9 cellular contexts compared by ENCODE assay signal in genomic region chr15:101277943-101278564, GRCh38. TPM values are rescaled to one million over a fixed set of nuclear protein-coding genes. Genes with fewer than 3 reads are reported as not detected.
A peak's percentile ranks its signal among the peaks of the same experiment; 100 is the strongest.
DNase-seq lines count a peak whose midpoint lies in the region; ATAC-seq, FAIRE-seq and TF ChIP-seq lines count a peak whose summit lies in the region.
"Had no signal": no experiment of that assay in that cellular context is flagged by ENCODE, and none has a peak within 500 bp of the region (broad histone marks: within the 10 kb centered on the region; RNA-seq: fewer than 3 reads in every experiment).

No MANE protein-coding gene starts in this region.

- H3K27ac Mint-ChIP-seq in activated naive CD8-positive, alpha-beta T cell = peak overlapping the region; percentile 77

- peak overlapping the region; percentile 95 for H3K9ac ChIP-seq in HepG2 (ENCODE audit: insufficient read depth, low read depth, low read length)

- H3K27me3 ChIP-seq in HepG2 (ENCODE audit: control insufficient read depth in 1 of 2, insufficient read depth in 2 of 2, low read length in 2 of 2) (no peaks in the 10 kb centered on the region; a peak in 2 of 5 replicates), thyroid gland (no peaks in the 10 kb centered on the region)

- H3K9me3 ChIP-seq in HepG2 (ENCODE audit: low read length) = no peaks in the 10 kb centered on the region
- no peaks in the 10 kb centered on the region for H3K9me3 ChIP-seq in thyroid gland

- H3K36me3 Mint-ChIP-seq in activated T-cell treated with anti-CD3 and anti-CD28 coated beads, Interleukin-2, amount 50 U/mL, for 4 hours (ENCODE audit: insufficient read depth) = peaks cover 38% of the 10 kb centered on the region
- peaks cover 11% of the 10 kb centered on the region for H3K36me3 Mint-ChIP-seq in activated naive CD8-positive, alpha-beta T cell

- no peaks in the 10 kb centered on the region for H3K27me3 Mint-ChIP-seq in activated T-cell treated with anti-CD3 and anti-CD28 coated beads, Interleukin-2, amount 50 U/mL, for 4 hours (ENCODE audit: low read depth)
- no peaks in the 10 kb centered on the region for H3K27me3 Mint-ChIP-seq in activated naive CD8-positive, alpha-beta T cell

- no peak for FAIRE-seq in HepG2 (lab: Jason Lieb, UNC)
- FAIRE-seq: G401.6 had no signal

- peak overlapping the region; percentile 48 to 100 (median 99); a peak in 5 of 6 replicates for H3K4me3 ChIP-seq in HepG2 (replicated peaks in 1 of 3; ENCODE audit: insufficient read depth in 1 of 3, low read depth in 2 of 3, low read length in 3 of 3)
- peak overlapping the region in 2 of 3 donors; percentile 29 to 90 for H3K4me3 ChIP-seq in thyroid gland (replicated peaks in 1 of 3)

- H2AFZ ChIP-seq in HepG2 (ENCODE audit: low read length) = peak overlapping the region; percentile 67

- no peaks in the 10 kb centered on the region for H4K20me1 ChIP-seq in HepG2 (ENCODE audit: insufficient read depth, low read length)

- POLR2A ChIA-PET in HepG2 (lab: Yijun Ruan, JAX) = no interaction called here

- DNase-seq in activated T-cell treated with anti-CD3 and anti-CD28 coated beads, Interleukin-2, amount 50 U/mL, for 4 hours = no peak
- no peak for DNase-seq in activated T-cell treated with anti-CD3 and anti-CD28 coated beads for 4 hours
- DNase-seq in HepG2 (ENCODE audit: low spot score) = no peak
- no peak for DNase-seq in thyroid gland
- DNase-seq in NCI-H2107 (lab: John Stamatoyannopoulos, UW) = no peak
- no peak for DNase-seq in AG08395 (ENCODE audit: low spot score)

- no peak for TF ChIP-seq RAD21 in HepG2 (CRISPR knock-in tag; IDR thresholded peaks at IDR 0.05)

- no peak for TF ChIP-seq EP300 in HepG2 (IDR thresholded peaks at IDR 0.05; ENCODE audit: low read depth in 2 of 2, low read length in 2 of 2)
- no peak for TF ChIP-seq EP300 in HepG2 (CRISPR knock-in tag; IDR thresholded peaks at IDR 0.05; ENCODE audit: borderline replicate concordance)

- 78% methylated on average over 12 of the region's 12 CpGs for WGBS in HepG2 (ENCODE audit: low lambda C conversion rate)
- WGBS in thyroid gland, 2 donors = 80 to 83% methylated on average over 12 of the region's 12 CpGs

- TF ChIP-seq POLR2A in HepG2 (IDR thresholded peaks at IDR 0.05; ENCODE audit: insufficient read depth in 1 of 2, low read depth in 2 of 2, low read length in 2 of 2) (no peak; a peak in 1 of 4 replicates), thyroid gland (IDR thresholded peaks at IDR 0.05) (no peak)

- H3K4me3 Mint-ChIP-seq in activated T-cell treated with anti-CD3 and anti-CD28 coated beads, Interleukin-2, amount 50 U/mL, for 4 hours = peak overlapping the region; percentile 86
- H3K4me3 Mint-ChIP-seq in activated naive CD8-positive, alpha-beta T cell = peak overlapping the region; percentile 91

- H3K27ac ChIP-seq in HepG2 (ENCODE audit: extremely low read length, insufficient read depth, low read length) = peak overlapping the region; percentile 39
- H3K27ac ChIP-seq in thyroid gland = peak overlapping the region in 2 of 3 donors; percentile 65 to 88

- no peak for ATAC-seq in activated T-cell treated with anti-CD3 and anti-CD28 coated beads, Interleukin-2, amount 50 U/mL, for 4 hours
- peak; percentile 6 for ATAC-seq in HepG2
- no peak for ATAC-seq in GM21526 (IDR thresholded peaks at IDR 0.05; ENCODE audit: low FRiP score, unreplicated experiment)

- H3K9me3 Mint-ChIP-seq in activated T-cell treated with anti-CD3 and anti-CD28 coated beads, Interleukin-2, amount 50 U/mL, for 4 hours = no peaks in the 10 kb centered on the region
- no peaks in the 10 kb centered on the region for H3K9me3 Mint-ChIP-seq in activated naive CD8-positive, alpha-beta T cell (ENCODE audit: low read depth)

- H3K4me1 ChIP-seq in HepG2 (ENCODE audit: insufficient read depth, low read length) (peaks cover 30% of the 10 kb centered on the region), thyroid gland (peaks cover 9 to 14% of the 10 kb centered on the region in 2 donors)

- CTCF ChIA-PET in HepG2 (lab: Yijun Ruan, JAX; ENCODE audit: low intra/inter-chr PET ratio, low total read pairs) = no interaction called here

- H3K36me3 ChIP-seq in HepG2 (replicated peaks in 1 of 2; ENCODE audit: control insufficient read depth in 1 of 2, insufficient read depth in 2 of 2, low read length in 2 of 2) (peaks cover 15 to 46% of the 10 kb centered on the region in 2 experiments), thyroid gland (peaks cover 42 to 52% of the 10 kb centered on the region in 2 donors)

- in situ Hi-C loops in HepG2 (cut with HindIII; ENCODE audit: extremely low pct_ligation_motif_present, low pct_unique_long_range_greater_than_20kb) = no loop called here

- no peak for TF ChIP-seq CTCF in HepG2 (CRISPR knock-in tag; IDR thresholded peaks at IDR 0.05)
- TF ChIP-seq CTCF in thyroid gland (IDR thresholded peaks at IDR 0.05) = no peak

- BruUV-seq in HepG2 (replicated peaks; lab: Mats Ljungman, UMichigan) = TSS peak; percentile 83

- H3K4me2 ChIP-seq in HepG2 (ENCODE audit: low read depth, low read length) = peak overlapping the region; percentile 98

- H3K79me2 ChIP-seq in HepG2 (ENCODE audit: insufficient read depth, low read length) = peaks cover 20% of the 10 kb centered on the region

- peaks cover 33% of the 10 kb centered on the region for H3K4me1 Mint-ChIP-seq in activated T-cell treated with anti-CD3 and anti-CD28 coated beads, Interleukin-2, amount 50 U/mL, for 4 hours (ENCODE audit: low read depth)
- H3K4me1 Mint-ChIP-seq in activated naive CD8-positive, alpha-beta T cell (ENCODE audit: low read depth) = peaks cover 29% of the 10 kb centered on the region

- intact Hi-C loops in HepG2 (cut with micrococcal nuclease; ENCODE audit: unreplicated experiment) (no loop called here), thyroid gland (cut with DNase I) (no loop called here)

RNA-seq across cellular contexts. Expression of gene SELENOS, which starts 0.8 kb away (rescaled TPM):
- total RNA-seq in activated T-cell treated with anti-CD3 and anti-CD28 coated beads, Interleukin-2, amount 50 U/mL, for 4 hours = 10 to 100 TPM; 51.8 to 68.1 (median 55.2) TPM
- total RNA-seq in HepG2 (2016; rRNA removed; fragmentation: Illumina TruSeq; extraction: Trizol) (31.6 and 63.0 TPM in 2 replicates), thyroid gland (10 to 100 TPM; 50.4 to 77.3 (median 65.6) TPM)
- total RNA-seq in HepG2 (2016; cell fraction: cytosol; rRNA removed; fragmentation: Illumina TruSeq; extraction: Trizol; ENCODE audit: low read depth) = 25.6 and 30.5 TPM in 2 replicates
- 31.1 and 66.3 TPM in 2 replicates for total RNA-seq in HepG2 (2016; cell fraction: insoluble cytoplasmic fraction; rRNA removed; fragmentation: Illumina TruSeq; extraction: Trizol)
- 32.0 and 35.3 TPM in 2 replicates for total RNA-seq in HepG2 (2016; cell fraction: membrane; rRNA removed; fragmentation: Illumina TruSeq; extraction: Trizol)
- 52.7 and 62.7 TPM in 2 replicates for total RNA-seq in HepG2 (2016; cell fraction: nucleus; rRNA removed; fragmentation: Illumina TruSeq; extraction: Trizol)
- polyA plus RNA-seq in HepG2 (2011; rRNA removed) = 56.6 and 66.1 TPM in 2 replicates
- 58.8 and 79.4 TPM in 2 replicates for polyA plus RNA-seq in HepG2 (2011; cell fraction: cytosol; rRNA removed)
- 21.8 and 28.5 TPM in 2 replicates for polyA plus RNA-seq in HepG2 (2011; cell fraction: nucleus; rRNA removed)
- polyA plus RNA-seq in HepG2 (2012) = 38.2 and 44.5 TPM in 2 replicates
- polyA plus RNA-seq in HepG2 (2016; cell fraction: cytosol; fragmentation: Illumina TruSeq; extraction: Trizol; ENCODE audit: low read depth) = 19.0 and 26.3 TPM in 2 replicates
- 29.3 and 32.0 TPM in 2 replicates for polyA plus RNA-seq in HepG2 (2016; cell fraction: insoluble cytoplasmic fraction; fragmentation: Illumina TruSeq; extraction: Trizol; ENCODE audit: low read depth)
- polyA plus RNA-seq in HepG2 (2016; cell fraction: membrane; fragmentation: Illumina TruSeq; extraction: Trizol; ENCODE audit: low read depth) = 23.0 and 24.1 TPM in 2 replicates
- 81.3 and 91.5 TPM in 2 replicates for polyA plus RNA-seq in HepG2 (2016; cell fraction: nucleus; fragmentation: Illumina TruSeq; extraction: Trizol; ENCODE audit: insufficient read depth, low read depth)
- 31.0 and 35.1 TPM in 2 replicates for polyA minus RNA-seq in HepG2 (2011; rRNA and poly(A)+ RNA removed; ENCODE audit: low replicate concordance)
- polyA minus RNA-seq in HepG2 (2011; cell fraction: cytosol; rRNA and poly(A)+ RNA removed) = 19.4 and 21.8 TPM in 2 replicates
- 64.9 and 77.1 TPM in 2 replicates for polyA minus RNA-seq in HepG2 (2011; cell fraction: nucleus; rRNA and poly(A)+ RNA removed)

RNA-seq across cellular contexts. Expression of gene SNRPA1, which starts 17.0 kb away (rescaled TPM):
- total RNA-seq in activated T-cell treated with anti-CD3 and anti-CD28 coated beads, Interleukin-2, amount 50 U/mL, for 4 hours = 100 to 1,000 TPM; 229 to 264 (median 233) TPM
- total RNA-seq in HepG2 (2016; rRNA removed; fragmentation: Illumina TruSeq; extraction: Trizol) = 41.2 and 72.5 TPM in 2 replicates
- 21.5 and 21.7 TPM in 2 replicates for total RNA-seq in HepG2 (2016; cell fraction: cytosol; rRNA removed; fragmentation: Illumina TruSeq; extraction: Trizol; ENCODE audit: low read depth)
- 44.9 and 72.9 TPM in 2 replicates for total RNA-seq in HepG2 (2016; cell fraction: insoluble cytoplasmic fraction; rRNA removed; fragmentation: Illumina TruSeq; extraction: Trizol)
- 29.4 and 29.6 TPM in 2 replicates for total RNA-seq in HepG2 (2016; cell fraction: membrane; rRNA removed; fragmentation: Illumina TruSeq; extraction: Trizol)
- 43.1 and 47.7 TPM in 2 replicates for total RNA-seq in HepG2 (2016; cell fraction: nucleus; rRNA removed; fragmentation: Illumina TruSeq; extraction: Trizol)
- polyA plus RNA-seq in HepG2 (2011; rRNA removed) = 80.0 and 108 TPM in 2 replicates
- 70.8 and 71.1 TPM in 2 replicates for polyA plus RNA-seq in HepG2 (2011; cell fraction: cytosol; rRNA removed)
- 95.5 and 97.7 TPM in 2 replicates for polyA plus RNA-seq in HepG2 (2011; cell fraction: nucleus; rRNA removed)
- polyA plus RNA-seq in HepG2 (2012) = 77.4 and 94.8 TPM in 2 replicates
- 43.0 and 50.4 TPM in 2 replicates for polyA plus RNA-seq in HepG2 (2016; cell fraction: cytosol; fragmentation: Illumina TruSeq; extraction: Trizol; ENCODE audit: low read depth)
- 177 and 178 TPM in 2 replicates for polyA plus RNA-seq in HepG2 (2016; cell fraction: insoluble cytoplasmic fraction; fragmentation: Illumina TruSeq; extraction: Trizol; ENCODE audit: low read depth)
- polyA plus RNA-seq in HepG2 (2016; cell fraction: membrane; fragmentation: Illumina TruSeq; extraction: Trizol; ENCODE audit: low read depth) = 42.8 and 43.9 TPM in 2 replicates
- polyA plus RNA-seq in HepG2 (2016; cell fraction: nucleus; fragmentation: Illumina TruSeq; extraction: Trizol; ENCODE audit: insufficient read depth, low read depth) = 92.5 and 99.3 TPM in 2 replicates
- 12.8 and 30.9 TPM in 2 replicates for polyA minus RNA-seq in HepG2 (2011; rRNA and poly(A)+ RNA removed; ENCODE audit: low replicate concordance)
- 23.8 and 31.7 TPM in 2 replicates for polyA minus RNA-seq in HepG2 (2011; cell fraction: cytosol; rRNA and poly(A)+ RNA removed)
- 50.7 and 51.6 TPM in 2 replicates for polyA minus RNA-seq in HepG2 (2011; cell fraction: nucleus; rRNA and poly(A)+ RNA removed)
- total RNA-seq in thyroid gland = 100 to 1,000 TPM in 1 of 4 donors, 10 to 100 TPM in 3; 34.8 to 111 (median 71.1) TPM

RNA-seq across cellular contexts. Expression of gene CHSY1, which starts 26.2 kb away (rescaled TPM):
- 10 to 100 TPM; 79.7 to 94.4 (median 88.0) TPM for total RNA-seq in activated T-cell treated with anti-CD3 and anti-CD28 coated beads, Interleukin-2, amount 50 U/mL, for 4 hours
- total RNA-seq in HepG2 (2016; rRNA removed; fragmentation: Illumina TruSeq; extraction: Trizol) (12.8 and 13.7 TPM in 2 replicates), thyroid gland (10 to 100 TPM; 13.8 to 26.6 (median 18.5) TPM)
- total RNA-seq in HepG2 (2016; cell fraction: cytosol; rRNA removed; fragmentation: Illumina TruSeq; extraction: Trizol; ENCODE audit: low read depth) = 4.3 and 5.4 TPM in 2 replicates
- 12.1 and 12.6 TPM in 2 replicates for total RNA-seq in HepG2 (2016; cell fraction: insoluble cytoplasmic fraction; rRNA removed; fragmentation: Illumina TruSeq; extraction: Trizol)
- total RNA-seq in HepG2 (2016; cell fraction: membrane; rRNA removed; fragmentation: Illumina TruSeq; extraction: Trizol) = 7.0 and 7.9 TPM in 2 replicates
- total RNA-seq in HepG2 (2016; cell fraction: nucleus; rRNA removed; fragmentation: Illumina TruSeq; extraction: Trizol) = 10.5 and 11.5 TPM in 2 replicates
- 11.2 and 13.3 TPM in 2 replicates for polyA plus RNA-seq in HepG2 (2011; rRNA removed)
- polyA plus RNA-seq in HepG2 (2011; cell fraction: cytosol; rRNA removed) = 10.0 and 13.2 TPM in 2 replicates
- polyA plus RNA-seq in HepG2 (2011; cell fraction: nucleus; rRNA removed) = 4.9 and 5.5 TPM in 2 replicates
- polyA plus RNA-seq in HepG2 (2012) = 11.0 and 11.8 TPM in 2 replicates
- polyA plus RNA-seq in HepG2 (2016; cell fraction: cytosol; fragmentation: Illumina TruSeq; extraction: Trizol; ENCODE audit: low read depth) = 0.72 and 0.77 TPM in 2 replicates
- 13.1 and 14.5 TPM in 2 replicates for polyA plus RNA-seq in HepG2 (2016; cell fraction: insoluble cytoplasmic fraction; fragmentation: Illumina TruSeq; extraction: Trizol; ENCODE audit: low read depth)
- 4.8 TPM in 2 replicates for polyA plus RNA-seq in HepG2 (2016; cell fraction: membrane; fragmentation: Illumina TruSeq; extraction: Trizol; ENCODE audit: low read depth)
- 14.6 and 15.9 TPM in 2 replicates for polyA plus RNA-seq in HepG2 (2016; cell fraction: nucleus; fragmentation: Illumina TruSeq; extraction: Trizol; ENCODE audit: insufficient read depth, low read depth)
- 12.6 and 31.1 TPM in 2 replicates for polyA minus RNA-seq in HepG2 (2011; rRNA and poly(A)+ RNA removed; ENCODE audit: low replicate concordance)
- 16.8 and 17.1 TPM in 2 replicates for polyA minus RNA-seq in HepG2 (2011; cell fraction: cytosol; rRNA and poly(A)+ RNA removed)
- polyA minus RNA-seq in HepG2 (2011; cell fraction: nucleus; rRNA and poly(A)+ RNA removed) = 15.8 and 18.3 TPM in 2 replicates
